In genomic region chr12:51377099-51377984, GRCh38 we compare ENCODE assay signal across 20 cellular contexts. TPM values are rescaled to one million over a fixed set of nuclear protein-coding genes. Genes with fewer than 3 reads are reported as not detected.
DNase-seq lines count a peak whose midpoint lies in the region; ATAC-seq, FAIRE-seq and TF ChIP-seq lines count a peak whose summit lies in the region.
"Had no signal": no experiment of that assay in that cellular context is flagged by ENCODE, and none has a peak within 500 bp of the region (broad histone marks: within the 10 kb centered on the region; RNA-seq: fewer than 3 reads in every experiment).

No MANE protein-coding gene starts in this region.

- H3K4me2 ChIP-seq in K562 (ENCODE audit: insufficient read depth, low read length), result no peak overlapping the region

- H2AFZ ChIP-seq in K562 (ENCODE audit: low read depth, low read length), result no peak overlapping the region

- no peaks in the 10 kb centered on the region for H4K20me1 ChIP-seq in K562 (replicated peaks; ENCODE audit: control insufficient read depth, insufficient read depth, low read length)

- H3K4me3 Mint-ChIP-seq in nephron, result no peak overlapping the region
- H3K4me3 Mint-ChIP-seq in stimulated activated naive B cell treated with anti-CD40 and anti-IgM and Interleukin-4, amounts not matched to agents 10 μg/mL and 1 μg/mL and 100 μg/mL, for 72 hours, result no peak overlapping the region
- H3K4me3 Mint-ChIP-seq: activated T-helper 1 cell treated with anti-CD3 and anti-CD28 coated beads, Interleukin-12 subunit alpha, Interleukin-12 subunit beta, Interleukin-2, Interleukin-4 antibody, amounts not matched to agents 30 ng/mL and 10 ng/mL and 1 ng/mL, durations not matched to agents 14 hours and 24 hours and 36 hours; CD8-positive, alpha-beta T cell; neural crest cell had no signal

- POLR2A ChIA-PET in K562 (lab: Yijun Ruan, JAX), result interaction anchor here (1.0 to 1.1 kb wide), 2 partner anchors 18 to 21 kb away, joined by 3 to 4 read pairs; no protein-coding TSS in a partner anchor

- H3K27me3 ChIP-seq in K562 (ENCODE audit: control insufficient read depth in 2 of 2, insufficient read depth in 2 of 2, low read length in 2 of 2) (no peaks in the 10 kb centered on the region), lower lobe of right lung (ENCODE audit: low read depth) (peaks cover 5% of the 10 kb centered on the region)
- H3K27me3 ChIP-seq: breast epithelium, heart left ventricle, left lung had no signal

- in situ Hi-C loops in K562 (cut with MboI), result no loop called here

- no peak overlapping the region for H3K9ac ChIP-seq in K562 (ENCODE audit: insufficient read depth in 1 of 2, low read depth in 2 of 2, low read length in 2 of 2)

- peaks cover 13% of the 10 kb centered on the region for H3K27me3 Mint-ChIP-seq in nephron (ENCODE audit: low read depth)
- peaks cover 0 to 5% of the 10 kb centered on the region in 2 donors for H3K27me3 Mint-ChIP-seq in stimulated activated naive B cell treated with anti-CD40 and anti-IgM and Interleukin-4, amounts not matched to agents 10 μg/mL and 1 μg/mL and 100 μg/mL, for 72 hours

- no peak for FAIRE-seq in K562 (lab: Jason Lieb, UNC)
- FAIRE-seq: endometrium had no signal

- H3K4me3 ChIP-seq in GM12864 (ENCODE audit: low read depth, low read length) (no peak overlapping the region), K562 (no peak overlapping the region), lower lobe of right lung (no peak overlapping the region)
- H3K4me3 ChIP-seq: breast epithelium, heart left ventricle, left lung, thoracic aorta had no signal

- no peak for TF ChIP-seq EP300 in K562 (IDR thresholded peaks at IDR 0.05; ENCODE audit: low read length)

- peak overlapping the region in 2 of 3 experiments; percentile 72 to 78 for H3K27ac Mint-ChIP-seq in nephron
- H3K27ac Mint-ChIP-seq in stimulated activated naive B cell treated with anti-CD40 and anti-IgM and Interleukin-4, amounts not matched to agents 10 μg/mL and 1 μg/mL and 100 μg/mL, for 72 hours, result no peak overlapping the region
- H3K27ac Mint-ChIP-seq: activated T-helper 1 cell treated with anti-CD3 and anti-CD28 coated beads, Interleukin-12 subunit alpha, Interleukin-12 subunit beta, Interleukin-2, Interleukin-4 antibody, amounts not matched to agents 30 ng/mL and 10 ng/mL and 1 ng/mL, durations not matched to agents 14 hours and 24 hours and 36 hours had no signal

- BruUV-seq in K562 (replicated peaks; lab: Mats Ljungman, UMichigan), result no TSS peak

- H3K4me1 Mint-ChIP-seq in nephron, result peaks cover 35% of the 10 kb centered on the region
- H3K4me1 Mint-ChIP-seq in stimulated activated naive B cell treated with anti-CD40 and anti-IgM and Interleukin-4, amounts not matched to agents 10 μg/mL and 1 μg/mL and 100 μg/mL, for 72 hours, result peaks cover 46 to 71% of the 10 kb centered on the region in 2 donors
- H3K4me1 Mint-ChIP-seq: neural crest cell had no signal

- intact Hi-C loops in K562 (cut with micrococcal nuclease) (no loop called here), lower lobe of right lung (cut with DNase I) (no loop called here)

- H3K27ac ChIP-seq in K562 (ENCODE audit: extremely low read depth, low read depth, low read length), result no peak overlapping the region
- H3K27ac ChIP-seq in lower lobe of right lung, result no peak overlapping the region
- H3K27ac ChIP-seq: breast epithelium, heart left ventricle, left lung, thoracic aorta had no signal

- TF ChIP-seq POLR2A in K562 (conservative IDR thresholded peaks at IDR 0.05), result no peak

- 66% methylated on average over 11 of the region's 11 CpGs for WGBS in K562 (ENCODE audit: insufficient coverage, low coverage, missing lambda C conversion rate)

- H3K36me3 ChIP-seq in K562 (ENCODE audit: control insufficient read depth, insufficient read depth, low read length) (no peaks in the 10 kb centered on the region), lower lobe of right lung (peaks cover 11% of the 10 kb centered on the region)
- H3K36me3 ChIP-seq: breast epithelium, thoracic aorta had no signal

- H3K9me3 Mint-ChIP-seq in nephron, result no peaks in the 10 kb centered on the region
- peaks cover 6 to 11% of the 10 kb centered on the region in 2 donors for H3K9me3 Mint-ChIP-seq in stimulated activated naive B cell treated with anti-CD40 and anti-IgM and Interleukin-4, amounts not matched to agents 10 μg/mL and 1 μg/mL and 100 μg/mL, for 72 hours
- H3K9me3 Mint-ChIP-seq: activated T-helper 1 cell treated with anti-CD3 and anti-CD28 coated beads, Interleukin-12 subunit alpha, Interleukin-12 subunit beta, Interleukin-2, Interleukin-4 antibody, amounts not matched to agents 30 ng/mL and 10 ng/mL and 1 ng/mL, durations not matched to agents 14 hours and 24 hours and 36 hours; CD8-positive, alpha-beta T cell; neural crest cell had no signal

- TF ChIP-seq RAD21 in K562 (CRISPR knock-in tag; conservative IDR thresholded peaks at IDR 0.05 in 1 of 2, IDR thresholded peaks at IDR 0.05 in 1 of 2), result peak in 1 of 2 experiments; percentile 17; a peak in 1 of 4 replicates

- CTCF ChIA-PET in K562 (lab: Yijun Ruan, JAX; ENCODE audit: low intra/inter-chr PET ratio), result no interaction called here

- ATAC-seq in K562 (peak; percentile 63; the same call in 2 of the 3 replicates), lower lobe of right lung (no peak)
- no peak for ATAC-seq in stimulated activated naive B cell treated with anti-CD40 and anti-IgM and Interleukin-4, amounts not matched to agents 10 μg/mL and 1 μg/mL and 100 μg/mL, for 72 hours (replicated peaks)
- ATAC-seq: CD8-positive, alpha-beta T cell; heart left ventricle; left lung had no signal

- no peaks in the 10 kb centered on the region for H3K9me3 ChIP-seq in K562 (replicated peaks; ENCODE audit: control insufficient read depth, insufficient read depth, low read depth, low read length)
- H3K9me3 ChIP-seq in lower lobe of right lung, result no peaks in the 10 kb centered on the region
- H3K9me3 ChIP-seq: breast epithelium, heart left ventricle, left lung, thoracic aorta had no signal

- no peaks in the 10 kb centered on the region for H3K79me2 ChIP-seq in K562 (ENCODE audit: control insufficient read depth, insufficient read depth, low read length)

- TF ChIP-seq CTCF in GM12864 (IDR thresholded peaks at IDR 0.05; ENCODE audit: low read depth, low read length, missing control alignments) (peak; percentile 3), K562 (IDR thresholded peaks at IDR 0.05 in 2 of 3, conservative IDR thresholded peaks at IDR 0.05 in 1 of 3; ENCODE audit: insufficient read depth in 2 of 3, low read depth in 1 of 3, low read length in 3 of 3) (peak in 2 of 3 experiments; percentile 32 to 43; a peak in 2 of 6 replicates), nephron (IDR thresholded peaks at IDR 0.05; ENCODE audit: unreplicated experiment in 3 of 3) (no peak), lower lobe of right lung (IDR thresholded peaks at IDR 0.05) (no peak)

- no peak for DNase-seq in GM12864 (ENCODE audit: low read depth)
- DNase-seq in NCI-H128 (lab: John Stamatoyannopoulos, UW; ENCODE audit: unreplicated experiment), result peak; percentile 77
- DNase-seq in K562 (ENCODE audit: extremely low read depth in 1 of 4, low spot score in 3 of 4), result no peak
- DNase-seq in lower lobe of right lung, result no peak
- no peak for DNase-seq in stimulated activated naive B cell treated with anti-CD40 and anti-IgM and Interleukin-4, amounts not matched to agents 10 μg/mL and 1 μg/mL and 100 μg/mL, for 72 hours
- DNase-seq in NAMALWA (ENCODE audit: low spot score), result no peak
- DNase-seq in NCI-H510A (lab: John Stamatoyannopoulos, UW), result no peak
- DNase-seq: activated CD4-positive, alpha-beta T cell treated with anti-CD3 and anti-CD28 coated beads for 4 hours; CD8-positive, alpha-beta T cell; heart left ventricle; left lung; NCI-H1930 had no signal

- H3K9me1 ChIP-seq in K562 (ENCODE audit: control insufficient read depth, insufficient read depth, low read length), result no peaks in the 10 kb centered on the region

- H3K4me1 ChIP-seq in K562 (replicated peaks in 1 of 2; ENCODE audit: control insufficient read depth in 2 of 2, insufficient read depth in 2 of 2, low read length in 2 of 2), result peaks cover 0 to 3% of the 10 kb centered on the region in 2 experiments; a peak in 2 of 5 replicates
- no peaks in the 10 kb centered on the region for H3K4me1 ChIP-seq in lower lobe of right lung
- H3K4me1 ChIP-seq: breast epithelium, left lung had no signal

- H3K36me3 Mint-ChIP-seq in nephron (ENCODE audit: low read depth), result no peaks in the 10 kb centered on the region
- H3K36me3 Mint-ChIP-seq in stimulated activated naive B cell treated with anti-CD40 and anti-IgM and Interleukin-4, amounts not matched to agents 10 μg/mL and 1 μg/mL and 100 μg/mL, for 72 hours, result peaks cover 78 to 91% of the 10 kb centered on the region in 2 donors

RNA-seq across cellular contexts. Expression of gene GALNT6, which starts 13.9 kb away (rescaled TPM):
- 20.4 and 37.7 TPM in 2 replicates for total RNA-seq in K562 (2011; cell fraction: chromatin; rRNA removed; ENCODE audit: low replicate concordance)
- total RNA-seq in K562 (2011; cell fraction: nucleolus; rRNA removed), result 22.1 and 26.2 TPM in 2 replicates
- total RNA-seq in K562 (2011; cell fraction: nucleoplasm; rRNA removed), result 15.3 and 17.9 TPM in 2 replicates
- total RNA-seq in K562 (2014; rRNA removed) (7.4 and 12.3 TPM in 2 replicates), K562 (2014; rRNA removed; fragmentation: Illumina TruSeq; extraction: Trizol) (4.5 and 5.1 TPM in 2 replicates), K562 (2015; rRNA removed; fragmentation: Illumina TruSeq; extraction: Trizol) (1.8 and 2.7 TPM in 2 replicates), K562 (2021) (7.7 and 8.8 TPM in 2 replicates), lower lobe of right lung (24.0 TPM)
- polyA plus RNA-seq in K562 (2011; rRNA removed) (7.2 and 8.1 TPM in 2 replicates), K562 (2014; fragmentation: Illumina TruSeq; extraction: Trizol) (6.7 and 8.6 TPM in 2 replicates), K562 (2014; fragmentation: Nextera tagmentation; extraction: Ambion mirVana) (1 to 10 TPM; 1.5 to 2.4 TPM), K562 (2014; rRNA removed) (2.8 and 7.0 TPM in 2 replicates)
- polyA plus RNA-seq in K562 (2011; cell fraction: cytosol; rRNA removed), result 6.9 and 10.1 TPM in 2 replicates
- polyA plus RNA-seq in K562 (2011; cell fraction: nucleus; rRNA removed), result 6.3 and 9.5 TPM in 2 replicates
- 4.5 and 6.8 TPM in 2 replicates for polyA plus RNA-seq in K562 (2012)
- polyA minus RNA-seq in K562 (2011; rRNA and poly(A)+ RNA removed), result 9.1 and 9.4 TPM in 2 replicates
- polyA minus RNA-seq in K562 (2011; cell fraction: cytosol; rRNA and poly(A)+ RNA removed), result 1.8 and 4.4 TPM in 2 replicates
- 9.3 and 12.7 TPM in 2 replicates for polyA minus RNA-seq in K562 (2011; cell fraction: nucleus; rRNA and poly(A)+ RNA removed)

RNA-seq across cellular contexts. Expression of gene CELA1, which starts 30.9 kb away (rescaled TPM):
- not detected in 2 replicates for total RNA-seq in K562 (2011; cell fraction: chromatin; rRNA removed; ENCODE audit: low replicate concordance)
- not detected in 2 replicates for total RNA-seq in K562 (2011; cell fraction: nucleolus; rRNA removed)
- not detected in 2 replicates for total RNA-seq in K562 (2011; cell fraction: nucleoplasm; rRNA removed)
- total RNA-seq in K562 (2014; rRNA removed) (not detected in 2 replicates), K562 (2014; rRNA removed; fragmentation: Illumina TruSeq; extraction: Trizol) (not detected in 2 replicates), K562 (2015; rRNA removed; fragmentation: Illumina TruSeq; extraction: Trizol) (not detected in 2 replicates), K562 (2021) (0.22 TPM in 1 of 2 replicates, not detected in the other), lower lobe of right lung (not detected)
- polyA plus RNA-seq in K562 (2011; rRNA removed) (not detected in 2 replicates), K562 (2014; fragmentation: Illumina TruSeq; extraction: Trizol) (not detected in 2 replicates), K562 (2014; fragmentation: Nextera tagmentation; extraction: Ambion mirVana) (under 1 TPM; 0.06 to 0.27 TPM), K562 (2014; rRNA removed) (not detected in 2 replicates)
- polyA plus RNA-seq in K562 (2011; cell fraction: cytosol; rRNA removed), result not detected in 2 replicates
- polyA plus RNA-seq in K562 (2011; cell fraction: nucleus; rRNA removed), result not detected in 2 replicates
- polyA plus RNA-seq in K562 (2012), result 0.10 and 0.25 TPM in 2 replicates
- polyA minus RNA-seq in K562 (2011; rRNA and poly(A)+ RNA removed), result not detected in 2 replicates
- polyA minus RNA-seq in K562 (2011; cell fraction: cytosol; rRNA and poly(A)+ RNA removed), result not detected in 2 replicates
- polyA minus RNA-seq in K562 (2011; cell fraction: nucleus; rRNA and poly(A)+ RNA removed), result not detected in 2 replicates
- total RNA-seq: activated T-helper 1 cell treated with anti-CD3 and anti-CD28 coated beads, Interleukin-12 subunit alpha, Interleukin-12 subunit beta, Interleukin-2, Interleukin-4 antibody, amounts not matched to agents 30 ng/mL and 10 ng/mL and 1 ng/mL, durations not matched to agents 14 hours and 24 hours and 36 hours; breast epithelium; heart left ventricle; left lung; neural crest cell; RPMI7951; T-helper 1 cell treated with Interleukin-12 subunit alpha and Interleukin-12 subunit beta and Interleukin-4 antibody, amounts not matched to agents 30 ng/mL and 1 ng/mL, for 36 hours; thoracic aorta had no signal
- polyA plus RNA-seq: heart left ventricle had no signal

RNA-seq across cellular contexts. Expression of gene SLC4A8, which starts 47.3 kb away (rescaled TPM):
- total RNA-seq in K562 (2011; cell fraction: chromatin; rRNA removed; ENCODE audit: low replicate concordance), result 0.51 and 0.88 TPM in 2 replicates
- 0.33 and 0.39 TPM in 2 replicates for total RNA-seq in K562 (2011; cell fraction: nucleolus; rRNA removed)
- total RNA-seq in K562 (2011; cell fraction: nucleoplasm; rRNA removed), result 0.31 TPM in 1 of 2 replicates, not detected in the other
- total RNA-seq in K562 (2014; rRNA removed) (0.04 and 1.5 TPM in 2 replicates), K562 (2014; rRNA removed; fragmentation: Illumina TruSeq; extraction: Trizol) (0.04 and 0.06 TPM in 2 replicates), K562 (2015; rRNA removed; fragmentation: Illumina TruSeq; extraction: Trizol) (0.07 and 0.41 TPM in 2 replicates), K562 (2021) (not detected in 2 replicates), lower lobe of right lung (8.3 TPM)
- polyA plus RNA-seq in K562 (2011; rRNA removed) (0.35 and 0.62 TPM in 2 replicates), K562 (2014; fragmentation: Illumina TruSeq; extraction: Trizol) (0.15 and 0.25 TPM in 2 replicates), K562 (2014; fragmentation: Nextera tagmentation; extraction: Ambion mirVana) (under 1 TPM in 1 of 2 experiments, not detected in 1; 0.06 TPM), K562 (2014; rRNA removed) (0.12 and 0.24 TPM in 2 replicates)
- polyA plus RNA-seq in K562 (2011; cell fraction: cytosol; rRNA removed), result 0.22 and 0.51 TPM in 2 replicates
- 0.70 and 0.79 TPM in 2 replicates for polyA plus RNA-seq in K562 (2011; cell fraction: nucleus; rRNA removed)
- 0.08 and 0.10 TPM in 2 replicates for polyA plus RNA-seq in K562 (2012)
- polyA minus RNA-seq in K562 (2011; rRNA and poly(A)+ RNA removed), result 0.25 and 0.33 TPM in 2 replicates
- not detected in 2 replicates for polyA minus RNA-seq in K562 (2011; cell fraction: cytosol; rRNA and poly(A)+ RNA removed)
- polyA minus RNA-seq in K562 (2011; cell fraction: nucleus; rRNA and poly(A)+ RNA removed), result 0.13 and 0.78 TPM in 2 replicates

RNA-seq across cellular contexts. Expression of gene BIN2, which starts 53.4 kb away (rescaled TPM):
- 0.19 and 0.76 TPM in 2 replicates for total RNA-seq in K562 (2011; cell fraction: chromatin; rRNA removed; ENCODE audit: low replicate concordance)
- total RNA-seq in K562 (2011; cell fraction: nucleolus; rRNA removed), result not detected in 2 replicates
- not detected in 2 replicates for total RNA-seq in K562 (2011; cell fraction: nucleoplasm; rRNA removed)
- total RNA-seq in K562 (2014; rRNA removed) (0.20 TPM in 1 of 2 replicates, not detected in the other), K562 (2014; rRNA removed; fragmentation: Illumina TruSeq; extraction: Trizol) (0.18 and 0.38 TPM in 2 replicates), K562 (2015; rRNA removed; fragmentation: Illumina TruSeq; extraction: Trizol) (0.22 and 0.23 TPM in 2 replicates), K562 (2021) (0.29 and 0.45 TPM in 2 replicates), lower lobe of right lung (45.4 TPM)
- polyA plus RNA-seq in K562 (2011; rRNA removed) (0.20 and 0.28 TPM in 2 replicates), K562 (2014; fragmentation: Illumina TruSeq; extraction: Trizol) (0.33 and 0.39 TPM in 2 replicates), K562 (2014; fragmentation: Nextera tagmentation; extraction: Ambion mirVana) (under 1 TPM; 0.04 to 0.11 TPM), K562 (2014; rRNA removed) (0.28 and 0.30 TPM in 2 replicates)
- 0.18 and 0.22 TPM in 2 replicates for polyA plus RNA-seq in K562 (2011; cell fraction: cytosol; rRNA removed)
- polyA plus RNA-seq in K562 (2011; cell fraction: nucleus; rRNA removed), result 0.10 TPM in 2 replicates
- 0.58 and 0.82 TPM in 2 replicates for polyA plus RNA-seq in K562 (2012)
- 0.12 TPM in 1 of 2 replicates, not detected in the other for polyA minus RNA-seq in K562 (2011; rRNA and poly(A)+ RNA removed)
- polyA minus RNA-seq in K562 (2011; cell fraction: cytosol; rRNA and poly(A)+ RNA removed), result not detected in 2 replicates
- polyA minus RNA-seq in K562 (2011; cell fraction: nucleus; rRNA and poly(A)+ RNA removed), result not detected in 2 replicates
- total RNA-seq: neural crest cell, RPMI7951 had no signal

Comparison
In these comparisons a context has a peak if more than half of its experiments do, and no peak if none do; other contexts are left out.
1. CTCF ChIP-seq: peak in GM12864 (single experiment) and K562 (2 of 3); none in nephron (0 of 3) and lower lobe of right lung (single experiment).